Comparison of ENCODE assay signal across 1 cellular context in genomic region chr7:98755138-98755898, GRCh38.
TF ChIP-seq lines count a peak whose summit lies in the region.

No MANE protein-coding gene starts in this region.

TF ChIP-seq in IMR-90, 13 proteins besides CTCF, POLR2A, EP300 and RAD21 (continued from another document):
- no peak for TF ChIP-seq ELK1 (IDR thresholded peaks at IDR 0.05; ENCODE audit: borderline replicate concordance, low read depth, low read length)
